ENCODE assay signal across 1 cellular context in the genomic region with DNA sequence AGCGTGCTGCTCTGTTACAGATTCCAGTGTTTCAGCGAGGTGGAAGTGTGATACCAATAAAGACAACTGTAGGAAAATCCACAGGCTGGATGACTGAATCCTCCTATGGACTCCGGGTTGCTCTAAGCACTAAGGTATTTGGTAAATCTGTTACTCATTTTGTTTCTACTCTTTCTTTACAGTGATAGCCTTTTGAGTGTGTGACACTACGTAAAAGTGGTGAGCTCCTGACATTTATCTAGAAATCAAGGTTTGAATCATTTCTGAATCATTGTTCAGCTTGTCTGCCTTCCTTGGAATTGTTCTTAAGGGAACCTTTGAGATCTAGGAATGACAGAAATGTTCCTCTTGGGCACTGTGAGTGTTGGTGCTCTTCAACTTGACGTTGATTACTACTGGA.
A peak's percentile ranks its signal among the peaks of the same experiment; 100 is the strongest.
TF ChIP-seq lines count a peak whose summit lies in the region.

No MANE protein-coding gene starts in this region.

TF ChIP-seq in SK-N-SH, 30 proteins besides CTCF, POLR2A, EP300 and RAD21 (continued from another document):
- TF ChIP-seq FOSL2 (IDR thresholded peaks at IDR 0.05; ENCODE audit: borderline replicate concordance, low read depth) (peak; percentile 93), TCF12 (IDR thresholded peaks at IDR 0.05) (peak; percentile 90), JUND (IDR thresholded peaks at IDR 0.05) (peak; percentile 82), TEAD4 (IDR thresholded peaks at IDR 0.05; ENCODE audit: borderline replicate concordance, insufficient read depth) (peak; percentile 54; the same call in 1 of the 2 replicates)
- TF ChIP-seq, protein P1, sequence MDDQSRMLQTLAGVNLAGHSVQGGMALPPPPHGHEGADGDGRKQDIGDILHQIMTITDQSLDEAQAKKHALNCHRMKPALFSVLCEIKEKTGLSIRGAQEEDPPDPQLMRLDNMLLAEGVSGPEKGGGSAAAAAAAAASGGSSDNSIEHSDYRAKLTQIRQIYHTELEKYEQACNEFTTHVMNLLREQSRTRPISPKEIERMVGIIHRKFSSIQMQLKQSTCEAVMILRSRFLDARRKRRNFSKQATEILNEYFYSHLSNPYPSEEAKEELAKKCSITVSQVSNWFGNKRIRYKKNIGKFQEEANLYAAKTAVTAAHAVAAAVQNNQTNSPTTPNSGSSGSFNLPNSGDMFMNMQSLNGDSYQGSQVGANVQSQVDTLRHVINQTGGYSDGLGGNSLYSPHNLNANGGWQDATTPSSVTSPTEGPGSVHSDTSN (IDR thresholded peaks at IDR 0.05): peak; percentile 83
